In genomic region chr22:38882480-38882879, GRCh38 we compare ENCODE assay signal across 12 cellular contexts. TPM values are rescaled to one million over a fixed set of nuclear protein-coding genes. Genes with fewer than 3 reads are reported as not detected.
DNase-seq lines count a peak whose midpoint lies in the region; ATAC-seq lines count a peak whose summit lies in the region.
"Had no signal": no experiment of that assay in that cellular context is flagged by ENCODE, and none has a peak within 500 bp of the region (broad histone marks: within the 10 kb centered on the region; RNA-seq: fewer than 3 reads in every experiment).

No MANE protein-coding gene starts in this region.

- H3K27me3 Mint-ChIP-seq in T-helper 17 cell = peaks cover 20% of the 10 kb centered on the region
- peaks cover 8 to 58% of the 10 kb centered on the region in 2 donors for H3K27me3 Mint-ChIP-seq in effector memory CD8-positive, alpha-beta T cell

- H3K36me3 Mint-ChIP-seq in T-helper 17 cell (ENCODE audit: low read depth) = no peaks in the 10 kb centered on the region
- no peaks in the 10 kb centered on the region for H3K36me3 Mint-ChIP-seq in effector memory CD8-positive, alpha-beta T cell (ENCODE audit: insufficient read depth)

- no peaks in the 10 kb centered on the region for H3K9me3 Mint-ChIP-seq in effector memory CD8-positive, alpha-beta T cell

- intact Hi-C loops in Right ventricle myocardium superior (cut with DNase I) = no loop called here

- ATAC-seq in T-helper 17 cell (no peak), Right ventricle myocardium superior (ENCODE audit: poor library complexity) (peak; percentile 66), HG02938 (IDR thresholded peaks at IDR 0.05; ENCODE audit: unreplicated experiment) (no peak)
- ATAC-seq in effector memory CD8-positive, alpha-beta T cell (replicated peaks) = no peak

- peak overlapping the region; percentile 94 for H3K27ac Mint-ChIP-seq in T-helper 17 cell
- H3K27ac Mint-ChIP-seq in effector memory CD8-positive, alpha-beta T cell = no peak overlapping the region

- peaks cover 22% of the 10 kb centered on the region for H3K4me1 Mint-ChIP-seq in T-helper 17 cell
- H3K4me1 Mint-ChIP-seq in effector memory CD8-positive, alpha-beta T cell (ENCODE audit: low read depth in 2 of 2) = no peaks in the 10 kb centered on the region

- peak overlapping the region; percentile 79 for H3K4me3 Mint-ChIP-seq in T-helper 17 cell
- no peak overlapping the region for H3K4me3 Mint-ChIP-seq in effector memory CD8-positive, alpha-beta T cell

- DNase-seq in AG20443 (ENCODE audit: low spot score) = peak; percentile 79
- no peak for DNase-seq in T-helper 17 cell
- peak; percentile 62 for DNase-seq in Right ventricle myocardium superior
- DNase-seq in pons (ENCODE audit: low spot score) = peak; percentile 36
- no peak for DNase-seq in effector memory CD8-positive, alpha-beta T cell
- no peak for DNase-seq in Kasumi-1 (lab: John Stamatoyannopoulos, UW)
- DNase-seq in activated gamma-delta T cell treated with Interleukin-2 at 50 U/mL for 16 hours = no peak
- DNase-seq: activated CD4-positive, alpha-beta T cell treated with anti-CD3 and anti-CD28 coated beads for 4 hours; erythroblast; small intestine had no signal

- H3K9me3 ChIP-seq in T-helper 17 cell (ENCODE audit: control insufficient read depth, low read length, poor library complexity, severe bottlenecking) = no peaks in the 10 kb centered on the region
- H3K9me3 ChIP-seq: SJSA1 had no signal

RNA-seq across cellular contexts. Expression of gene CBX6, which starts 10.5 kb away (rescaled TPM):
- 10 to 100 TPM; 44.0 to 45.8 TPM for total RNA-seq in T-helper 17 cell
- 36.1 TPM for total RNA-seq in Right ventricle myocardium superior

RNA-seq across cellular contexts. Expression of gene NPTXR, which starts 38.7 kb away (rescaled TPM):
- total RNA-seq in T-helper 17 cell = 1 to 10 TPM; 2.5 to 2.6 TPM
- 16.8 TPM for total RNA-seq in Right ventricle myocardium superior

Comparison
In these comparisons a context has a peak if more than half of its experiments do, and no peak if none do; other contexts are left out.
1. DNase-seq: peak in AG20443 (single experiment), Right ventricle myocardium superior (single experiment) and pons (single experiment); none in T-helper 17 cell (0 of 3), effector memory CD8-positive, alpha-beta T cell (0 of 3), Kasumi-1 (0 of 2) and activated gamma-delta T cell treated with Interleukin-2 at 50 U/mL for 16 hours (single experiment).